In the genomic region with DNA sequence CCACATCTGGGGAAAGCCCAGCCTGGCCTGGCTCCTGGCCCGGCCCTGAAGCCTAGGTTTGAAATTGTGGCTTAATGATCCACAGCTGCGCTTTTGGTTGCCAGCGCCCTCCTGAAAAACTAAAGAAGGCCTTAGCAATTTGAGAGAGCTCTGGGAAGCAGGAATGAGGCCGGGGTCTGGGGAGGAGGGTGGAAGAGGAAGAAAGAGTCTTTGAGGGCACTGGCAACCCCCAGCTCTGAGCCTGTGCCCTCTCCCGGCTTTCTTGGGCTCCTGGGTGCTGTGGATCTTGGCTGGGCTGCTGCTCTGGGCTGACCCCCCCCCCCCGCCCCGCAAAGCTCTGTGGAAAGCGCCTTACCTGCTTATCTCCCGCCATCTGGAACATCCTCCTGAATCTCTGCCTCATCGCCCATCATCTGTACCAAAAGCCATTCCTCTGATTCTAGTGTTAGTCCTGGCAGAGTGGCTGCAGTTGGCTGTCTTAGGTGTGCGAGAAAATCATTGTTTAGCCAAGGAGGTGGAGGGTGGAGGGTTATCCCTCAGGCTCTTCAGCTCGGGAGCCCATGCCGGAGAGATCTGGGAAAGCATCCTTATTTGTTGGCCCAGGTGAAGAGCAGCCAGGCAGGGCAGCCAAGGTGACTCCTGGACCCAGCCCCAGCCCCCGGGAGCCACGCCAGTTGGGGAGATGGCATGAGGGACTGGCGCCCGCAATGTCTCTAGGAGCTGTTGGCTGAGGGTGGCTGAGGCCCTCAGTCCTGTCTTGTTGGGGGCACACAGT, we compare ENCODE assay signal across 18 cellular contexts.
"Had no signal": no experiment of that assay in that cellular context is flagged by ENCODE, and none has a peak within 500 bp of the region (broad histone marks: within the 10 kb centered on the region; RNA-seq: fewer than 3 reads in every experiment).

No MANE protein-coding gene starts in this region.

- H3K36me3 ChIP-seq: adrenal gland, lower lobe of right lung, neutrophil, sigmoid colon had no signal

- H3K4me3 Mint-ChIP-seq: activated CD4-positive, alpha-beta T cell treated with anti-CD3 and anti-CD28 coated beads, Interleukin-2, amount 10 ng/mL, durations not matched to agents 24 days and 14 days; dendritic cell treated with granulocyte-macrophage colony-stimulating factor and Interleukin-4, amounts not matched to agents 40 ng/mL and 50 ng/mL, for 4 days; naive thymus-derived CD8-positive, alpha-beta T cell; stimulated activated naive B cell treated with anti-CD40 and anti-IgM and Interleukin-4, amounts not matched to agents 10 μg/mL and 1 μg/mL and 100 μg/mL, for 72 hours had no signal

- ATAC-seq: activated naive CD4-positive, alpha-beta T cell treated with anti-CD3 and anti-CD28 coated beads, Interleukin-2, amount 50 U/mL, for 72 hours; foreskin keratinocyte; left cardiac atrium; lower lobe of right lung; naive thymus-derived CD8-positive, alpha-beta T cell; stimulated activated naive B cell treated with anti-CD40 and anti-IgM and Interleukin-4, amounts not matched to agents 10 μg/mL and 1 μg/mL and 100 μg/mL, for 72 hours had no signal

- H2AFZ ChIP-seq: hepatocyte had no signal

- H3K4me1 ChIP-seq: adrenal gland, foreskin keratinocyte, lower lobe of right lung, sigmoid colon had no signal

- H3K27me3 Mint-ChIP-seq: activated CD4-positive, alpha-beta T cell treated with anti-CD3 and anti-CD28 coated beads, Interleukin-2, amount 10 ng/mL, durations not matched to agents 24 days and 14 days had no signal

- H3K4me2 ChIP-seq: hepatocyte had no signal

- H3K27ac ChIP-seq: adrenal gland, foreskin keratinocyte, hepatocyte, lower lobe of right lung, neutrophil, sigmoid colon had no signal

- H3K36me3 Mint-ChIP-seq: activated naive CD4-positive, alpha-beta T cell treated with anti-CD3 and anti-CD28 coated beads, Interleukin-2, amount 50 U/mL, for 72 hours; naive thymus-derived CD8-positive, alpha-beta T cell; stimulated activated naive B cell treated with anti-CD40 and anti-IgM and Interleukin-4, amounts not matched to agents 10 μg/mL and 1 μg/mL and 100 μg/mL, for 72 hours had no signal

- H3K9me3 ChIP-seq: adrenal gland, lower lobe of right lung, neutrophil, sigmoid colon had no signal

- FAIRE-seq: bronchial epithelial cell had no signal

- H3K27ac Mint-ChIP-seq: activated CD4-positive, alpha-beta T cell treated with anti-CD3 and anti-CD28 coated beads, Interleukin-2, amount 10 ng/mL, durations not matched to agents 24 days and 14 days; activated naive CD4-positive, alpha-beta T cell treated with anti-CD3 and anti-CD28 coated beads, Interleukin-2, amount 50 U/mL, for 72 hours; dendritic cell treated with granulocyte-macrophage colony-stimulating factor and Interleukin-4, amounts not matched to agents 40 ng/mL and 50 ng/mL, for 4 days; naive thymus-derived CD8-positive, alpha-beta T cell; stimulated activated naive B cell treated with anti-CD40 and anti-IgM and Interleukin-4, amounts not matched to agents 10 μg/mL and 1 μg/mL and 100 μg/mL, for 72 hours had no signal

- H3K79me2 ChIP-seq: hepatocyte had no signal

- H3K4me1 Mint-ChIP-seq: activated CD4-positive, alpha-beta T cell treated with anti-CD3 and anti-CD28 coated beads, Interleukin-2, amount 10 ng/mL, durations not matched to agents 24 days and 14 days; naive thymus-derived CD8-positive, alpha-beta T cell; stimulated activated naive B cell treated with anti-CD40 and anti-IgM and Interleukin-4, amounts not matched to agents 10 μg/mL and 1 μg/mL and 100 μg/mL, for 72 hours had no signal

- H3K4me3 ChIP-seq: adrenal gland, hepatocyte, lower lobe of right lung, sigmoid colon had no signal

- DNase-seq: activated CD4-positive, alpha-beta T cell treated with anti-CD3 and anti-CD28 coated beads, Interleukin-2, amount 10 ng/mL, durations not matched to agents 24 days and 14 days; activated gamma-delta T cell; effector memory CD4-positive, alpha-beta T cell; foreskin keratinocyte; left cardiac atrium; lower lobe of right lung; naive thymus-derived CD8-positive, alpha-beta T cell; sigmoid colon; stimulated activated CD4-positive, alpha-beta T cell treated with anti-CD3 and anti-CD28 coated beads, Interleukin-4, amount 100 ng/mL, for 4 hours; stimulated activated naive B cell treated with anti-CD40 and anti-IgM and Interleukin-4, amounts not matched to agents 10 μg/mL and 1 μg/mL and 100 μg/mL, for 72 hours; T-helper 1 cell; T-helper 9 cell had no signal

- H3K9me3 Mint-ChIP-seq: activated CD4-positive, alpha-beta T cell treated with anti-CD3 and anti-CD28 coated beads, Interleukin-2, amount 10 ng/mL, durations not matched to agents 24 days and 14 days; activated naive CD4-positive, alpha-beta T cell treated with anti-CD3 and anti-CD28 coated beads, Interleukin-2, amount 50 U/mL, for 72 hours; dendritic cell treated with granulocyte-macrophage colony-stimulating factor and Interleukin-4, amounts not matched to agents 40 ng/mL and 50 ng/mL, for 4 days; naive thymus-derived CD8-positive, alpha-beta T cell; stimulated activated naive B cell treated with anti-CD40 and anti-IgM and Interleukin-4, amounts not matched to agents 10 μg/mL and 1 μg/mL and 100 μg/mL, for 72 hours had no signal

- H3K27me3 ChIP-seq: adrenal gland, hepatocyte, sigmoid colon had no signal
